In genomic region chr17:27741971-27742370, GRCh38 we compare ENCODE assay signal across 24 cellular contexts. TPM values are rescaled to one million over a fixed set of nuclear protein-coding genes. Genes with fewer than 3 reads are reported as not detected.
"Had no signal": no experiment of that assay in that cellular context is flagged by ENCODE, and none has a peak within 500 bp of the region (broad histone marks: within the 10 kb centered on the region; RNA-seq: fewer than 3 reads in every experiment).

No MANE protein-coding gene starts in this region.

- ATAC-seq: activated naive CD4-positive, alpha-beta T cell treated with anti-CD3 and anti-CD28 coated beads, Interleukin-2, amount 50 U/mL, for 72 hours; activated naive CD8-positive, alpha-beta T cell treated with anti-CD3 and anti-CD28 coated beads, Interleukin-2, amount 50 U/mL, for 24 hours; activated T-cell treated with anti-CD3 and anti-CD28 coated beads, Interleukin-2, amount 50 U/mL, for 4 hours; K562; T-helper 17 cell; WTC11 had no signal

- DNase-seq: activated CD4-positive, alpha-beta T cell treated with anti-CD3 and anti-CD28 coated beads for 48 hours; activated CD4-positive, alpha-beta T cell treated with anti-CD3 and anti-CD28 coated beads, Interleukin-2, amount 50 U/mL, for 4 hours; activated CD4-positive, CD25-positive, alpha-beta regulatory T cell treated with anti-CD3 and anti-CD28 coated beads, Interleukin-2, amount 50 U/mL, for 72 hours; activated effector memory CD4-positive, alpha-beta T cell treated with anti-CD3 and anti-CD28 coated beads, Interleukin-2, amount 50 U/mL, for 16 hours; activated naive CD4-positive, alpha-beta T cell treated with Interleukin-2 at 50 U/mL for 16 hours; activated naive CD8-positive, alpha-beta T cell treated with anti-CD3 and anti-CD28 coated beads, Interleukin-2, amount 50 U/mL, for 24 hours; activated T-cell treated with anti-CD3 and anti-CD28 coated beads, Interleukin-2, amount 50 U/mL, for 4 hours; brain microvascular endothelial cell; Karpas-422; NCI-H1048; NCI-H146; NCI-H1930; NCI-H2171; NCI-H2227 treated with DMSO at 0.1 percent for 48 hours; NCI-H526 treated with DMSO at 0.1 percent for 48 hours; NCI-H82; SIG-M5; T-helper 17 cell; T-helper 9 cell had no signal

- H3K4me3 ChIP-seq: K562 had no signal

- H3K27ac ChIP-seq: brain microvascular endothelial cell had no signal

- H3K36me3 ChIP-seq: brain microvascular endothelial cell had no signal

- H3K27me3 ChIP-seq: brain microvascular endothelial cell had no signal

- FAIRE-seq: K562 had no signal

RNA-seq across cellular contexts. Expression of gene NOS2, which starts 58.4 kb away (rescaled TPM):
- total RNA-seq: activated naive CD4-positive, alpha-beta T cell treated with anti-CD3 and anti-CD28 coated beads, Interleukin-2, amount 50 U/mL, for 72 hours; activated T-cell treated with anti-CD3 and anti-CD28 coated beads, Interleukin-2, amount 50 U/mL, for 4 hours; K562; NCI-H460; OCI-LY7 had no signal
- polyA plus RNA-seq: K562 had no signal
